ENCODE assay signal across 13 cellular contexts in the genomic region with DNA sequence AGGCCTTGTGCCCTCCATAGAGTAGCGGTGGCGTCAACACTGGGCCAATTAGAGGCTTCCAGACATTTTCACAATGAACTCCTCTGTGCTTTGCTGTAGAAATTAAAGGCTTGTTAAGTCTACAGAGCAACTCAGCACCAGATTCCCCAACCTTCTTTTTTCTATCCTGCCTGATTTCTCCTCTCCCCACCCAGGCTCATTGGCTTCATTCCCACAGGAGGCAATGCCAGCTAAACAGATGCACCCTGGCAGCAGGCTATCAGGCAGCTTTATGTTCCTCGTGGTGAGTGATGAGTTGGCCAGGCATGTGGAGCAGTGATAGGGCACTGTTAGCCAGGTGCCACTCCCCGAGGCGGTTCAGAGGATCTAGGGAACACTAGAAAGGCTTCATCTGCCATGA. TPM values are rescaled to one million over a fixed set of nuclear protein-coding genes. Genes with fewer than 3 reads are reported as not detected.
A peak's percentile ranks its signal among the peaks of the same experiment; 100 is the strongest.
DNase-seq lines count a peak whose midpoint lies in the region; ATAC-seq, FAIRE-seq and TF ChIP-seq lines count a peak whose summit lies in the region.
"Had no signal": no experiment of that assay in that cellular context is flagged by ENCODE, and none has a peak within 500 bp of the region (broad histone marks: within the 10 kb centered on the region; RNA-seq: fewer than 3 reads in every experiment).

No MANE protein-coding gene starts in this region.

- H3K4me2 ChIP-seq in A549 = peak overlapping the region; percentile 44

- WGBS in A549 (ENCODE audit: missing lambda C conversion rate) = 66% methylated on average over 5 of the region's 5 CpGs

- FAIRE-seq in A549 (lab: Jason Lieb, UNC) = no peak

- no peak for TF ChIP-seq POLR2A in A549 (IDR thresholded peaks at IDR 0.05; ENCODE audit: low read length)

- peaks cover 41% of the 10 kb centered on the region for H3K4me1 Mint-ChIP-seq in activated T-cell treated with anti-CD3 and anti-CD28 coated beads, Interleukin-2, amount 50 U/mL, for 4 hours (ENCODE audit: low read depth)

- DNase-seq in A549 (ENCODE audit: low read depth in 1 of 2, low spot score in 1 of 2) = no peak
- peak; percentile 60 to 78 for DNase-seq in NCI-H2081 (lab: John Stamatoyannopoulos, UW)
- peak; percentile 94 for DNase-seq in cerebellar nuclear complex (lab: John Stamatoyannopoulos, UW)
- DNase-seq in midbrain (lab: John Stamatoyannopoulos, UW) = peak; percentile 50
- DNase-seq in activated T-cell treated with anti-CD3 and anti-CD28 coated beads, Interleukin-2, amount 50 U/mL, for 4 hours = no peak
- DNase-seq: activated CD8-positive, alpha-beta memory T cell treated with anti-CD3 and anti-CD28 coated beads, Interleukin-2, amount 50 U/mL, for 48 hours had no signal

- no peaks in the 10 kb centered on the region for H3K36me3 Mint-ChIP-seq in activated T-cell treated with anti-CD3 and anti-CD28 coated beads, Interleukin-2, amount 50 U/mL, for 4 hours (ENCODE audit: insufficient read depth)

- POLR2A ChIA-PET in A549 (lab: Yijun Ruan, JAX) = interaction anchor here (0.9 kb wide), 1 partner anchor 70 kb away, joined by 3 read pairs; a partner anchor contains a TSS

- ATAC-seq in A549 (no peak), HG03571 (IDR thresholded peaks at IDR 0.05; ENCODE audit: unreplicated experiment) (no peak), GM19351 (IDR thresholded peaks at IDR 0.05; ENCODE audit: unreplicated experiment) (no peak), HG02798 (IDR thresholded peaks at IDR 0.05; ENCODE audit: poor library complexity, unreplicated experiment) (no peak)
- ATAC-seq in activated T-cell treated with anti-CD3 and anti-CD28 coated beads, Interleukin-2, amount 50 U/mL, for 4 hours = no peak

- H3K27me3 Mint-ChIP-seq in activated T-cell treated with anti-CD3 and anti-CD28 coated beads, Interleukin-2, amount 50 U/mL, for 4 hours (ENCODE audit: low read depth) = no peaks in the 10 kb centered on the region

- no peaks in the 10 kb centered on the region for H3K9me3 ChIP-seq in A549
- H3K9me3 ChIP-seq: HAP-1 had no signal

- H3K27ac ChIP-seq in A549 = peak overlapping the region; percentile 83 to 85
- H3K27ac ChIP-seq: cardiac muscle cell had no signal

- peaks cover 75% of the 10 kb centered on the region for H3K4me1 ChIP-seq in A549
- H3K4me1 ChIP-seq: HAP-1 had no signal

- no peak for TF ChIP-seq CTCF in A549 (IDR thresholded peaks at IDR 0.05)

- H3K4me3 Mint-ChIP-seq in activated T-cell treated with anti-CD3 and anti-CD28 coated beads, Interleukin-2, amount 50 U/mL, for 4 hours = no peak overlapping the region

- H3K4me3 ChIP-seq in A549 = no peak overlapping the region
- H3K4me3 ChIP-seq: cardiac muscle cell, HAP-1, lung had no signal

- H3K9me3 Mint-ChIP-seq in activated T-cell treated with anti-CD3 and anti-CD28 coated beads, Interleukin-2, amount 50 U/mL, for 4 hours = no peaks in the 10 kb centered on the region

- TF ChIP-seq EP300 in A549 (IDR thresholded peaks at IDR 0.05) = no peak

- TF ChIP-seq RAD21 in A549 (conservative IDR thresholded peaks at IDR 0.05 in 1 of 2, IDR thresholded peaks at IDR 0.05 in 1 of 2) = no peak

- CTCF ChIA-PET in A549 (lab: Yijun Ruan, JAX) = interaction anchor here (0.9 to 4.7 kb wide), 2 partner anchors 13 to 40 kb away, joined by 3 to 31 read pairs; no protein-coding TSS in a partner anchor

TF ChIP-seq in A549, 52 proteins besides CTCF, POLR2A, EP300 and RAD21:
- no peak for TF ChIP-seq HEYL (CRISPR knock-in tag; IDR thresholded peaks at IDR 0.05)
- TF ChIP-seq, protein P1, sequence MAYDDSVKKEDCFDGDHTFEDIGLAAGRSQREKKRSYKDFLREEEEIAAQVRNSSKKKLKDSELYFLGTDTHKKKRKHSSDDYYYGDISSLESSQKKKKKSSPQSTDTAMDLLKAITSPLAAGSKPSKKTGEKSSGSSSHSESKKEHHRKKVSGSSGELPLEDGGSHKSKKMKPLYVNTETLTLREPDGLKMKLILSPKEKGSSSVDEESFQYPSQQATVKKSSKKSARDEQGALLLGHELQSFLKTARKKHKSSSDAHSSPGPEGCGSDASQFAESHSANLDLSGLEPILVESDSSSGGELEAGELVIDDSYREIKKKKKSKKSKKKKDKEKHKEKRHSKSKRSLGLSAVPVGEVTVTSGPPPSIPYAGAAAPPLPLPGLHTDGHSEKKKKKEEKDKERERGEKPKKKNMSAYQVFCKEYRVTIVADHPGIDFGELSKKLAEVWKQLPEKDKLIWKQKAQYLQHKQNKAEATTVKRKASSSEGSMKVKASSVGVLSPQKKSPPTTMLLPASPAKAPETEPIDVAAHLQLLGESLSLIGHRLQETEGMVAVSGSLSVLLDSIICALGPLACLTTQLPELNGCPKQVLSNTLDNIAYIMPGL (CRISPR knock-in tag; IDR thresholded peaks at IDR 0.05; ENCODE audit: borderline replicate concordance) = no peak
- TF ChIP-seq RARB (CRISPR knock-in tag; IDR thresholded peaks at IDR 0.05) = no peak
- no peak for TF ChIP-seq HDAC2 (IDR thresholded peaks at IDR 0.05)
- TF ChIP-seq CHD4 (IDR thresholded peaks at IDR 0.05; ENCODE audit: borderline replicate concordance) = no peak
- no peak for TF ChIP-seq RNF2 (IDR thresholded peaks at IDR 0.05; ENCODE audit: borderline replicate concordance, low read depth)
- no peak for TF ChIP-seq HOXA7 (CRISPR knock-in tag; IDR thresholded peaks at IDR 0.05)
- TF ChIP-seq, protein P2, sequence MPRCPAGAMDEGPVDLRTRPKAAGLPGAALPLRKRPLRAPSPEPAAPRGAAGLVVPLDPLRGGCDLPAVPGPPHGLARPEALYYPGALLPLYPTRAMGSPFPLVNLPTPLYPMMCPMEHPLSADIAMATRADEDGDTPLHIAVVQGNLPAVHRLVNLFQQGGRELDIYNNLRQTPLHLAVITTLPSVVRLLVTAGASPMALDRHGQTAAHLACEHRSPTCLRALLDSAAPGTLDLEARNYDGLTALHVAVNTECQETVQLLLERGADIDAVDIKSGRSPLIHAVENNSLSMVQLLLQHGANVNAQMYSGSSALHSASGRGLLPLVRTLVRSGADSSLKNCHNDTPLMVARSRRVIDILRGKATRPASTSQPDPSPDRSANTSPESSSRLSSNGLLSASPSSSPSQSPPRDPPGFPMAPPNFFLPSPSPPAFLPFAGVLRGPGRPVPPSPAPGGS (IDR thresholded peaks at IDR 0.05) = no peak

RNA-seq across cellular contexts. Expression of a gene that starts 4.8 kb away (rescaled TPM):
- polyA plus RNA-seq in A549 (2011; rRNA removed) = 6.9 and 7.9 TPM in 2 replicates
- 2.4 and 2.7 TPM in 2 replicates for polyA plus RNA-seq in A549 (2012; cell fraction: cytosol; rRNA removed)
- polyA plus RNA-seq in A549 (2012; cell fraction: nucleus; rRNA removed) = 1.8 and 2.1 TPM in 2 replicates
- 5.5 to 7.4 TPM (median 7.1 TPM) in 3 replicates for polyA plus RNA-seq in A549 (2017; fragmentation: RNase III; extraction: RNeasy Plus Mini Kit Qiagen cat#74134 plus additional on column Dnase treatment)
- 13.3 and 19.2 TPM in 2 replicates for polyA minus RNA-seq in A549 (2011; rRNA and poly(A)+ RNA removed)
- 10 to 100 TPM in 2 of 3 donors, 1 to 10 TPM in 1; 5.2 to 22.7 (median 21.2) TPM for total RNA-seq in activated T-cell treated with anti-CD3 and anti-CD28 coated beads, Interleukin-2, amount 50 U/mL, for 4 hours

RNA-seq across cellular contexts. Expression of a gene that starts 23.2 kb away (rescaled TPM):
- polyA plus RNA-seq in A549 (2011; rRNA removed) (0.13 and 0.19 TPM in 2 replicates), A549 (2017; fragmentation: RNase III; extraction: RNeasy Plus Mini Kit Qiagen cat#74134 plus additional on column Dnase treatment) (0.08 TPM in 1 of 3 replicates, not detected in the others)
- 0.05 and 0.22 TPM in 2 replicates for polyA plus RNA-seq in A549 (2012; cell fraction: cytosol; rRNA removed)
- polyA plus RNA-seq in A549 (2012; cell fraction: nucleus; rRNA removed) = not detected in 2 replicates
- 0.34 TPM in 1 of 2 replicates, not detected in the other for polyA minus RNA-seq in A549 (2011; rRNA and poly(A)+ RNA removed)
- total RNA-seq in activated T-cell treated with anti-CD3 and anti-CD28 coated beads, Interleukin-2, amount 50 U/mL, for 4 hours = not detected
- total RNA-seq: T-helper 2 cell treated with Interferon-gamma antibody and Interleukin-4, amounts not matched to agents 100 ng/mL and 5 ng/mL, for 36 hours had no signal

RNA-seq across cellular contexts. Expression of a gene that starts 29.4 kb away (rescaled TPM):
- 0.07 TPM in 1 of 2 replicates, not detected in the other for polyA plus RNA-seq in A549 (2011; rRNA removed)
- 0.03 and 0.04 TPM in 2 replicates for polyA plus RNA-seq in A549 (2012; cell fraction: cytosol; rRNA removed)
- 0.30 and 0.40 TPM in 2 replicates for polyA plus RNA-seq in A549 (2012; cell fraction: nucleus; rRNA removed)
- polyA plus RNA-seq in A549 (2017; fragmentation: RNase III; extraction: RNeasy Plus Mini Kit Qiagen cat#74134 plus additional on column Dnase treatment) = not detected in 3 replicates
- not detected in 2 replicates for polyA minus RNA-seq in A549 (2011; rRNA and poly(A)+ RNA removed)
- total RNA-seq in activated T-cell treated with anti-CD3 and anti-CD28 coated beads, Interleukin-2, amount 50 U/mL, for 4 hours = not detected
- total RNA-seq: T-helper 2 cell treated with Interferon-gamma antibody and Interleukin-4, amounts not matched to agents 100 ng/mL and 5 ng/mL, for 36 hours had no signal

RNA-seq across cellular contexts. Expression of a gene that starts 30.4 kb away (rescaled TPM):
- polyA plus RNA-seq in A549 (2011; rRNA removed) (1.1 and 3.1 TPM in 2 replicates), A549 (2017; fragmentation: RNase III; extraction: RNeasy Plus Mini Kit Qiagen cat#74134 plus additional on column Dnase treatment) (4.1 to 25.3 TPM (median 4.8 TPM) in 3 replicates)
- polyA plus RNA-seq in A549 (2012; cell fraction: cytosol; rRNA removed) = 1.5 and 2.8 TPM in 2 replicates
- 1.1 and 3.1 TPM in 2 replicates for polyA plus RNA-seq in A549 (2012; cell fraction: nucleus; rRNA removed)
- polyA minus RNA-seq in A549 (2011; rRNA and poly(A)+ RNA removed) = 0.58 and 1.3 TPM in 2 replicates
- total RNA-seq in activated T-cell treated with anti-CD3 and anti-CD28 coated beads, Interleukin-2, amount 50 U/mL, for 4 hours = under 1 TPM in 1 of 3 donors, not detected in 2; 0.35 TPM
- total RNA-seq: T-helper 2 cell treated with Interferon-gamma antibody and Interleukin-4, amounts not matched to agents 100 ng/mL and 5 ng/mL, for 36 hours had no signal

Comparison
In these comparisons a context has a peak if more than half of its experiments do, and no peak if none do; other contexts are left out.
1. DNase-seq: peak in NCI-H2081 (2 of 2), cerebellar nuclear complex (2 of 2) and midbrain (single experiment); none in A549 (0 of 2) and activated T-cell treated with anti-CD3 and anti-CD28 coated beads, Interleukin-2, amount 50 U/mL, for 4 hours (single experiment).